Comparison of ENCODE assay signal across 1 cellular context in the genomic region with DNA sequence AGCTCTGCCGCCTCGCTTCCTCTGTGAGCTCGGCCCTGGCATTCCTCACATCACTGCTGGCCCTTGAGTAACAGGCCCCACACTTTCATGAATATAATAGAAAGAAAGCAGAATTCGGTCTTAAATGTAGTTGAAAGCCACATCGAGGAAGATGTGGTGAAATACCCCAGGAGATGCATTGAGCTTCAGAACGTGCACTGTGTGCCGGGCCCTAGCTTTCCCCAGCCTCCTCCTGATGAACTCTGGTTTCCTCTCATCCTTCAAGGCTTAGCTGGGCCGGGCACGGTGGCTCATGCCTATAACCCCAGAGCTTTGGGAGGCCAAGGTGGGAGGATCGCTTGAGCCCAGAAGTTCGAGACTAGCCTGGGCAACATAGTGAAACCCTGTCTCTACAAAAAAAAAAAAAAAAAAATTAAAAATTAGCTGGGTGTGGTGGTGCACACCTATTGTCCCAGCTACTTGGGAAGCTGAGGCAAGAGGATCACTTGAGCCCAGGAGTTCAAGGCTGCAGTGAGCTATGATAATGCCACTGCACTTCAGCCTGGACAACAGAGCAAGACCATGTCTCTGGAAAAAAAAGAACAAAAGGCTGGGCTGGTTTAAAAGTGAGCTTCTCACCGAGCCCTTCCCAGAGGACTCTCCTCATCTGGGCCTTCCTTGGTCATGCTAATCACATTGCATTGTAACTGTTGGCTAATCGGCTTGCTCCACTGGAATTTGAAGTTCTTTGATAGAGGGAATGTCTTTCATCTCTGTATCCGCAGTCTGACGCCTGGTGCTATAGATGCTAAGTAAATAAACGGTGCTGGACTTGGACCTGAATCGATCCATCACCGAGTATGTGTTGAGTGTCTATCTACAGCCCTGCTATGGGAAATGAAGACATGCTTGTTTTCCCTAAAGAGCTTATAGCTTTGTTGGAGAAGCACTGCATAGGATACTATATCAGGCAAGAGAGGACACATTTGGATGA.
A peak's percentile ranks its signal among the peaks of the same experiment; 100 is the strongest.
TF ChIP-seq lines count a peak whose summit lies in the region.

No MANE protein-coding gene starts in this region.

TF ChIP-seq in HepG2, 621 proteins besides CTCF, POLR2A, EP300 and RAD21 (continued from another document and continues in another):
- TF ChIP-seq TFDP2 (CRISPR knock-in tag; IDR thresholded peaks at IDR 0.05) (peak; percentile 78), ZFP37 (CRISPR knock-in tag; IDR thresholded peaks at IDR 0.05; ENCODE audit: borderline replicate concordance) (peak; percentile 92; the same call in 1 of the 2 replicates), NFYB (CRISPR knock-in tag; IDR thresholded peaks at IDR 0.05) (no peak), ZNF382 (CRISPR knock-in tag; IDR thresholded peaks at IDR 0.05; ENCODE audit: borderline replicate concordance) (0 out of 2 replicates have a peak, but pooled peaks have one; percentile 11), WIZ (CRISPR knock-in tag; IDR thresholded peaks at IDR 0.05) (peak; percentile 95), NFKBIZ (CRISPR knock-in tag; IDR thresholded peaks at IDR 0.05) (peak; percentile 99), RFX3 (CRISPR knock-in tag; IDR thresholded peaks at IDR 0.05) (peak; percentile 54; the same call in 1 of the 2 replicates), AHR (CRISPR knock-in tag; IDR thresholded peaks at IDR 0.05) (peak; percentile 71), NKX3-1 (CRISPR knock-in tag; IDR thresholded peaks at IDR 0.05) (peak; percentile 98), RXRA (CRISPR knock-in tag; IDR thresholded peaks at IDR 0.05) (peak; percentile 90; the same call in 1 of the 2 replicates), ZNF543 (CRISPR knock-in tag; IDR thresholded peaks at IDR 0.05) (peak; percentile 80; the same call in 1 of the 2 replicates), FOXM1 (CRISPR knock-in tag; IDR thresholded peaks at IDR 0.05) (no peak), FOXK1 (CRISPR knock-in tag; IDR thresholded peaks at IDR 0.05; ENCODE audit: borderline replicate concordance, low read depth) (peak; percentile 99), NFATC3 (CRISPR knock-in tag; IDR thresholded peaks at IDR 0.05) (peak; percentile 77; the same call in 1 of the 2 replicates), U2AF1 (optimal IDR thresholded peaks at IDR 0.05; ENCODE audit: low read depth, low read length) (no peak), CHCHD3 (CRISPR knock-in tag; IDR thresholded peaks at IDR 0.05) (no peak), ATM (IDR thresholded peaks at IDR 0.05; ENCODE audit: borderline replicate concordance) (no peak), ZNF496 (CRISPR knock-in tag; IDR thresholded peaks at IDR 0.05; ENCODE audit: insufficient replicate concordance) (no peak), ZXDC (CRISPR knock-in tag; IDR thresholded peaks at IDR 0.05) (no peak), ZNF75D (CRISPR knock-in tag; IDR thresholded peaks at IDR 0.05; ENCODE audit: borderline replicate concordance) (no peak), CREB1 (IDR thresholded peaks at IDR 0.05) (peak; percentile 63; the same call in 1 of the 2 replicates), CREB1 (CRISPR knock-in tag; IDR thresholded peaks at IDR 0.05) (peak; percentile 93), FOSL2 (CRISPR knock-in tag; IDR thresholded peaks at IDR 0.05) (peak; percentile 97), NCOA2 (CRISPR knock-in tag; IDR thresholded peaks at IDR 0.05) (peak; percentile 100), ZNF557 (CRISPR knock-in tag; IDR thresholded peaks at IDR 0.05) (peak; percentile 97), THAP11 (CRISPR knock-in tag; IDR thresholded peaks at IDR 0.05) (peak; percentile 86), BCL6 (CRISPR knock-in tag; IDR thresholded peaks at IDR 0.05) (peak; percentile 100), GMEB1 (CRISPR knock-in tag; IDR thresholded peaks at IDR 0.05; ENCODE audit: borderline replicate concordance) (peak; percentile 73), NFAT5 (CRISPR knock-in tag; IDR thresholded peaks at IDR 0.05) (no peak), KDM1A (CRISPR knock-in tag; IDR thresholded peaks at IDR 0.05) (peak; percentile 89), ZNF3 (CRISPR knock-in tag; IDR thresholded peaks at IDR 0.05) (no peak; the same call in none of the 2 replicates)
- TF ChIP-seq, protein P1, sequence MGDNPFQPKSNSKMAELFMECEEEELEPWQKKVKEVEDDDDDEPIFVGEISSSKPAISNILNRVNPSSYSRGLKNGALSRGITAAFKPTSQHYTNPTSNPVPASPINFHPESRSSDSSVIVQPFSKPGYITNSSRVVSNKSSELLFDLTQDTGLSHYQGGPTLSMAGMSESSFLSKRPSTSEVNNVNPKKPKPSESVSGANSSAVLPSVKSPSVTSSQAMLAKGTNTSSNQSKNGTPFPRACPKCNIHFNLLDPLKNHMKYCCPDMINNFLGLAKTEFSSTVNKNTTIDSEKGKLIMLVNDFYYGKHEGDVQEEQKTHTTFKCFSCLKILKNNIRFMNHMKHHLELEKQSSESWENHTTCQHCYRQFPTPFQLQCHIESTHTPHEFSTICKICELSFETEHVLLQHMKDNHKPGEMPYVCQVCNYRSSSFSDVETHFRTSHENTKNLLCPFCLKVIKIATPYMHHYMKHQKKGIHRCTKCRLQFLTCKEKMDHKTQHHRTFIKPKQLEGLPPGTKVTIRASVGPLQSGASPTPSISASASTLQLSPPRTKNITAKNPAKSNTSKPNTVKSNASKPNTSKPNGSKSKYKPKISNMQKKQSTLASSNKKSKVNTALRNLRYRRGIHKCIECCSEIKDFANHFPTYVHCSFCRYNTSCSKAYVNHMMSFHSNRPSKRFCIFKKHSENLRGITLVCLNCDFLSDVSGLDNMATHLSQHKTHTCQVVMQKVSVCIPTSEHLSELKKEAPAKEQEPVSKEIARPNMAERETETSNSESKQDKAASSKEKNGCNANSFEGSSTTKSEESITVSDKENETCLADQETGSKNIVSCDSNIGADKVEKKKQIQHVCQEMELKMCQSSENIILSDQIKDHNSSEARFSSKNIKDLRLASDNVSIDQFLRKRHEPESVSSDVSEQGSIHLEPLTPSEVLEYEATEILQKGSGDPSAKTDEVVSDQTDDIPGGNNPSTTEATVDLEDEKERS (CRISPR knock-in tag; IDR thresholded peaks at IDR 0.05) = peak; percentile 64
- TF ChIP-seq, protein P2, sequence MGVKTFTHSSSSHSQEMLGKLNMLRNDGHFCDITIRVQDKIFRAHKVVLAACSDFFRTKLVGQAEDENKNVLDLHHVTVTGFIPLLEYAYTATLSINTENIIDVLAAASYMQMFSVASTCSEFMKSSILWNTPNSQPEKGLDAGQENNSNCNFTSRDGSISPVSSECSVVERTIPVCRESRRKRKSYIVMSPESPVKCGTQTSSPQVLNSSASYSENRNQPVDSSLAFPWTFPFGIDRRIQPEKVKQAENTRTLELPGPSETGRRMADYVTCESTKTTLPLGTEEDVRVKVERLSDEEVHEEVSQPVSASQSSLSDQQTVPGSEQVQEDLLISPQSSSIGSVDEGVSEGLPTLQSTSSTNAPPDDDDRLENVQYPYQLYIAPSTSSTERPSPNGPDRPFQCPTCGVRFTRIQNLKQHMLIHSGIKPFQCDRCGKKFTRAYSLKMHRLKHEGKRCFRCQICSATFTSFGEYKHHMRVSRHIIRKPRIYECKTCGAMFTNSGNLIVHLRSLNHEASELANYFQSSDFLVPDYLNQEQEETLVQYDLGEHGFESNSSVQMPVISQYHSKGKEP (CRISPR knock-in tag; IDR thresholded peaks at IDR 0.05) = peak; percentile 82; the same call in 1 of the 2 replicates
- TF ChIP-seq, protein P3, sequence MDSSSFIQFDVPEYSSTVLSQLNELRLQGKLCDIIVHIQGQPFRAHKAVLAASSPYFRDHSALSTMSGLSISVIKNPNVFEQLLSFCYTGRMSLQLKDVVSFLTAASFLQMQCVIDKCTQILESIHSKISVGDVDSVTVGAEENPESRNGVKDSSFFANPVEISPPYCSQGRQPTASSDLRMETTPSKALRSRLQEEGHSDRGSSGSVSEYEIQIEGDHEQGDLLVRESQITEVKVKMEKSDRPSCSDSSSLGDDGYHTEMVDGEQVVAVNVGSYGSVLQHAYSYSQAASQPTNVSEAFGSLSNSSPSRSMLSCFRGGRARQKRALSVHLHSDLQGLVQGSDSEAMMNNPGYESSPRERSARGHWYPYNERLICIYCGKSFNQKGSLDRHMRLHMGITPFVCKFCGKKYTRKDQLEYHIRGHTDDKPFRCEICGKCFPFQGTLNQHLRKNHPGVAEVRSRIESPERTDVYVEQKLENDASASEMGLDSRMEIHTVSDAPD (CRISPR knock-in tag; IDR thresholded peaks at IDR 0.05) = peak; percentile 83; the same call in 1 of the 2 replicates
- TF ChIP-seq, protein P4, sequence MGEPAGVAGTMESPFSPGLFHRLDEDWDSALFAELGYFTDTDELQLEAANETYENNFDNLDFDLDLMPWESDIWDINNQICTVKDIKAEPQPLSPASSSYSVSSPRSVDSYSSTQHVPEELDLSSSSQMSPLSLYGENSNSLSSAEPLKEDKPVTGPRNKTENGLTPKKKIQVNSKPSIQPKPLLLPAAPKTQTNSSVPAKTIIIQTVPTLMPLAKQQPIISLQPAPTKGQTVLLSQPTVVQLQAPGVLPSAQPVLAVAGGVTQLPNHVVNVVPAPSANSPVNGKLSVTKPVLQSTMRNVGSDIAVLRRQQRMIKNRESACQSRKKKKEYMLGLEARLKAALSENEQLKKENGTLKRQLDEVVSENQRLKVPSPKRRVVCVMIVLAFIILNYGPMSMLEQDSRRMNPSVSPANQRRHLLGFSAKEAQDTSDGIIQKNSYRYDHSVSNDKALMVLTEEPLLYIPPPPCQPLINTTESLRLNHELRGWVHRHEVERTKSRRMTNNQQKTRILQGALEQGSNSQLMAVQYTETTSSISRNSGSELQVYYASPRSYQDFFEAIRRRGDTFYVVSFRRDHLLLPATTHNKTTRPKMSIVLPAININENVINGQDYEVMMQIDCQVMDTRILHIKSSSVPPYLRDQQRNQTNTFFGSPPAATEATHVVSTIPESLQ (CRISPR knock-in tag; conservative IDR thresholded peaks at IDR 0.05) = no peak
